Comparison of ENCODE assay signal across 12 cellular contexts in the genomic region with DNA sequence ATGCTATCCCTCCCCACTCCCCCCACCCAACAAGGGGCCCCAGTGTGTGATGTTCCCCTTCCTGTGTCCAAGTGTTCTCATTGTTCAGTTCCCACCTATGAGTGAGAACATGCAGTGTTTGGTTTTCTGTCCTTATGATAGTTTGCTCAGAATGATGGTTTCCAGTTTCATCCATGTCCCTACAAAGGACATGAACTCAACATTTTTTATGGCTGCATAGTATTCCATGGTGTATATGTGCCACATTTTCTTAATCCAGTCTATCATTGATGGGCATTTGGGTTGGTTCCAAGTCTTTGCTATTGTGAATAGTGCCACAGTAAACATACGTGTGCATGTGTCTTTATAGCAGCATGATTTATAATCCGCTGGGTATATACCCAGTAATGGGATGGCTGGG. TPM values are rescaled to one million over a fixed set of nuclear protein-coding genes. Genes with fewer than 3 reads are reported as not detected.
"Had no signal": no experiment of that assay in that cellular context is flagged by ENCODE, and none has a peak within 500 bp of the region (broad histone marks: within the 10 kb centered on the region; RNA-seq: fewer than 3 reads in every experiment).

No MANE protein-coding gene starts in this region.

RNA-seq across cellular contexts. Expression of a gene that starts 13.1 kb away (rescaled TPM):
- total RNA-seq: foreskin keratinocyte, frontal cortex, left ventricle myocardium superior, mesothelial cell of epicardium had no signal

RNA-seq across cellular contexts. Expression of a gene that starts 49.8 kb away (rescaled TPM):
- total RNA-seq: dermis blood vessel endothelial cell, endothelial cell of umbilical vein, epithelial cell of proximal tubule, esophagus muscularis mucosa, foreskin keratinocyte, kidney epithelial cell, left ventricle myocardium superior, lower lobe of right lung, lung microvascular endothelial cell had no signal
- polyA plus RNA-seq: foreskin keratinocyte, keratinocyte had no signal
